6 cellular contexts compared by ENCODE assay signal in the genomic region with DNA sequence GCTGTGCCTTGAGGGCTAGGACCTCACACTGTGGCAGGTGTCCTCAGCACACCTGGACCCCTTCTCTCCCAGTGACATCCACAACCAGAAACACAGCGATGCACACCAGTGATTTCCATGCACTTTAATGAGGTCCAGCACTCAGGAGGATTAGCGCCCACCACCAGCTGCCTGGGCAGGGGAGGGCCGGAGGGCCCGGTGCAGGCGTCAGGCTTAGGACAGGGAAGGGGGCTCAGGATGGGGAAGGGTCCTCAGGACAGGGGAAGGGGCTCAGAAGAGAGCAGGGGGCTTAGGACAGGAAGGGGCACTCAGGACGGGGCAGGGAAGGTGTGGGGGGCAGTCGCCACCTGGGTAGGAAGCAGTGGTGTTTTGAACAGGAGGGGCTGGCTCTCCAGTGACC. TPM values are rescaled to one million over a fixed set of nuclear protein-coding genes. Genes with fewer than 3 reads are reported as not detected.
"Had no signal": no experiment of that assay in that cellular context is flagged by ENCODE, and none has a peak within 500 bp of the region (broad histone marks: within the 10 kb centered on the region; RNA-seq: fewer than 3 reads in every experiment).

No MANE protein-coding gene starts in this region.

RNA-seq across cellular contexts. Expression of gene TPSB2, which starts 1.8 kb away (rescaled TPM):
- total RNA-seq: GM23248, H7, HFFc6, HT1080, IMR-90 had no signal
- polyA plus RNA-seq: GM23248, IMR-90 had no signal

RNA-seq across cellular contexts. Expression of gene TPSG1, which starts 3.2 kb away (rescaled TPM):
- total RNA-seq: GM23248, H7, HT1080, IMR-90 had no signal
- polyA plus RNA-seq: GM23248, IMR-90 had no signal

RNA-seq across cellular contexts. Expression of gene TPSAB1, which starts 12.3 kb away (rescaled TPM):
- total RNA-seq: GM23248, H4, H7, HFFc6, HT1080, IMR-90 had no signal
- polyA plus RNA-seq: GM23248, IMR-90 had no signal

RNA-seq across cellular contexts. Expression of gene TPSD1, which starts 27.6 kb away (rescaled TPM):
- total RNA-seq: GM23248, H4, H7, HFFc6, HT1080, IMR-90 had no signal
- polyA plus RNA-seq: GM23248, IMR-90 had no signal
